ENCODE assay signal across 1 cellular context in genomic region chr6:37171970-37172812, GRCh38.
TF ChIP-seq lines count a peak whose summit lies in the region.

No MANE protein-coding gene starts in this region.

TF ChIP-seq in K562, 482 proteins besides CTCF, POLR2A, EP300 and RAD21 (continued from another document and continues in another):
- TF ChIP-seq CBFB (CRISPR knock-in tag; IDR thresholded peaks at IDR 0.05) (no peak), TAF7 (tag; IDR thresholded peaks at IDR 0.05) (peak; percentile 32), CXXC5 (CRISPR knock-in tag; IDR thresholded peaks at IDR 0.05) (peak; percentile 50), SAFB (IDR thresholded peaks at IDR 0.05; ENCODE audit: borderline replicate concordance, low read depth, low read length) (no peak), SMAD1 (IDR thresholded peaks at IDR 0.05; ENCODE audit: low read depth, low read length, partially characterized antibody) (peak; percentile 0), SMAD4 (CRISPR knock-in tag; conservative IDR thresholded peaks at IDR 0.05) (peak; percentile 93), BHLHE40 (IDR thresholded peaks at IDR 0.05; ENCODE audit: low read length) (peak; percentile 84), SPI1 (IDR thresholded peaks at IDR 0.05; ENCODE audit: borderline replicate concordance, low read depth, low read length) (0 out of 2 replicates have a peak, but pooled peaks have one; percentile 14), HEY1 (CRISPR knock-in tag; IDR thresholded peaks at IDR 0.05; ENCODE audit: borderline replicate concordance) (no peak; the same call in 1 of the 2 replicates), NR2C2 (CRISPR knock-in tag; IDR thresholded peaks at IDR 0.05) (0 out of 2 replicates have a peak, but pooled peaks have one; percentile 20), NR2C2 (tag; IDR thresholded peaks at IDR 0.05) (peak; percentile 71), E4F1 (CRISPR knock-in tag; IDR thresholded peaks at IDR 0.05; ENCODE audit: borderline replicate concordance) (0 out of 2 replicates have a peak, but pooled peaks have one; percentile 66), FOXJ2 (tag; IDR thresholded peaks at IDR 0.05) (peak; percentile 96), RCOR1 (IDR thresholded peaks at IDR 0.05; ENCODE audit: borderline replicate concordance in 1 of 2, low read depth in 2 of 2, low read length in 2 of 2) (peak in 1 of 2 experiments; percentile 58; a peak in 2 of 4 replicates), SRSF1 (IDR thresholded peaks at IDR 0.05; ENCODE audit: low read depth, low read length) (no peak), ERF (CRISPR knock-in tag; IDR thresholded peaks at IDR 0.05) (0 out of 2 replicates have a peak, but pooled peaks have one; percentile 54), SP2 (IDR thresholded peaks at IDR 0.05; ENCODE audit: extremely low read depth, low read depth, low read length, poor library complexity, severe bottlenecking) (no peak), ARID1B (IDR thresholded peaks at IDR 0.05) (peak; percentile 10; the same call in 1 of the 2 replicates), ELF1 (tag; IDR thresholded peaks at IDR 0.05) (peak; percentile 61; the same call in 1 of the 2 replicates), ZC3H11A (IDR thresholded peaks at IDR 0.05; ENCODE audit: low read depth, low read length) (peak; percentile 89), ZNF75A (CRISPR knock-in tag; IDR thresholded peaks at IDR 0.05) (peak; percentile 46; the same call in 1 of the 2 replicates), RERE (CRISPR knock-in tag; IDR thresholded peaks at IDR 0.05; ENCODE audit: borderline replicate concordance) (no peak), KLF13 (tag; IDR thresholded peaks at IDR 0.05; ENCODE audit: borderline replicate concordance, low read depth) (0 out of 2 replicates have a peak, but pooled peaks have one; percentile 40), ZNF224 (CRISPR knock-in tag; IDR thresholded peaks at IDR 0.05) (no peak), ZNF609 (CRISPR knock-in tag; IDR thresholded peaks at IDR 0.05; ENCODE audit: borderline replicate concordance) (0 out of 2 replicates have a peak, but pooled peaks have one; percentile 55), CREM (IDR thresholded peaks at IDR 0.05; ENCODE audit: low read depth) (peak; percentile 57), HIVEP1 (CRISPR knock-in tag; IDR thresholded peaks at IDR 0.05) (no peak), HNRNPUL1 (IDR thresholded peaks at IDR 0.05; ENCODE audit: low read length) (no peak), NFRKB (IDR thresholded peaks at IDR 0.05; ENCODE audit: low read depth) (peak; percentile 68; the same call in 1 of the 2 replicates), CCAR2 (IDR thresholded peaks at IDR 0.05; ENCODE audit: low read depth, low read length) (no peak), MBD2 (IDR thresholded peaks at IDR 0.05; ENCODE audit: borderline replicate concordance, low read depth) (0 out of 2 replicates have a peak, but pooled peaks have one; percentile 3), HDAC1 (IDR thresholded peaks at IDR 0.05) (peak; percentile 35 to 97; a peak in 3 of 4 replicates), ZNF695 (CRISPR knock-in tag; IDR thresholded peaks at IDR 0.05) (0 out of 2 replicates have a peak, but pooled peaks have one; percentile 3)
- TF ChIP-seq, protein P1, sequence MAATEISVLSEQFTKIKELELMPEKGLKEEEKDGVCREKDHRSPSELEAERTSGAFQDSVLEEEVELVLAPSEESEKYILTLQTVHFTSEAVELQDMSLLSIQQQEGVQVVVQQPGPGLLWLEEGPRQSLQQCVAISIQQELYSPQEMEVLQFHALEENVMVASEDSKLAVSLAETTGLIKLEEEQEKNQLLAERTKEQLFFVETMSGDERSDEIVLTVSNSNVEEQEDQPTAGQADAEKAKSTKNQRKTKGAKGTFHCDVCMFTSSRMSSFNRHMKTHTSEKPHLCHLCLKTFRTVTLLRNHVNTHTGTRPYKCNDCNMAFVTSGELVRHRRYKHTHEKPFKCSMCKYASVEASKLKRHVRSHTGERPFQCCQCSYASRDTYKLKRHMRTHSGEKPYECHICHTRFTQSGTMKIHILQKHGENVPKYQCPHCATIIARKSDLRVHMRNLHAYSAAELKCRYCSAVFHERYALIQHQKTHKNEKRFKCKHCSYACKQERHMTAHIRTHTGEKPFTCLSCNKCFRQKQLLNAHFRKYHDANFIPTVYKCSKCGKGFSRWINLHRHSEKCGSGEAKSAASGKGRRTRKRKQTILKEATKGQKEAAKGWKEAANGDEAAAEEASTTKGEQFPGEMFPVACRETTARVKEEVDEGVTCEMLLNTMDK (IDR thresholded peaks at IDR 0.05; ENCODE audit: borderline replicate concordance, insufficient read depth, low read depth, low read length, poor library complexity, severe bottlenecking), result peak; percentile 57
- TF ChIP-seq, protein P2, sequence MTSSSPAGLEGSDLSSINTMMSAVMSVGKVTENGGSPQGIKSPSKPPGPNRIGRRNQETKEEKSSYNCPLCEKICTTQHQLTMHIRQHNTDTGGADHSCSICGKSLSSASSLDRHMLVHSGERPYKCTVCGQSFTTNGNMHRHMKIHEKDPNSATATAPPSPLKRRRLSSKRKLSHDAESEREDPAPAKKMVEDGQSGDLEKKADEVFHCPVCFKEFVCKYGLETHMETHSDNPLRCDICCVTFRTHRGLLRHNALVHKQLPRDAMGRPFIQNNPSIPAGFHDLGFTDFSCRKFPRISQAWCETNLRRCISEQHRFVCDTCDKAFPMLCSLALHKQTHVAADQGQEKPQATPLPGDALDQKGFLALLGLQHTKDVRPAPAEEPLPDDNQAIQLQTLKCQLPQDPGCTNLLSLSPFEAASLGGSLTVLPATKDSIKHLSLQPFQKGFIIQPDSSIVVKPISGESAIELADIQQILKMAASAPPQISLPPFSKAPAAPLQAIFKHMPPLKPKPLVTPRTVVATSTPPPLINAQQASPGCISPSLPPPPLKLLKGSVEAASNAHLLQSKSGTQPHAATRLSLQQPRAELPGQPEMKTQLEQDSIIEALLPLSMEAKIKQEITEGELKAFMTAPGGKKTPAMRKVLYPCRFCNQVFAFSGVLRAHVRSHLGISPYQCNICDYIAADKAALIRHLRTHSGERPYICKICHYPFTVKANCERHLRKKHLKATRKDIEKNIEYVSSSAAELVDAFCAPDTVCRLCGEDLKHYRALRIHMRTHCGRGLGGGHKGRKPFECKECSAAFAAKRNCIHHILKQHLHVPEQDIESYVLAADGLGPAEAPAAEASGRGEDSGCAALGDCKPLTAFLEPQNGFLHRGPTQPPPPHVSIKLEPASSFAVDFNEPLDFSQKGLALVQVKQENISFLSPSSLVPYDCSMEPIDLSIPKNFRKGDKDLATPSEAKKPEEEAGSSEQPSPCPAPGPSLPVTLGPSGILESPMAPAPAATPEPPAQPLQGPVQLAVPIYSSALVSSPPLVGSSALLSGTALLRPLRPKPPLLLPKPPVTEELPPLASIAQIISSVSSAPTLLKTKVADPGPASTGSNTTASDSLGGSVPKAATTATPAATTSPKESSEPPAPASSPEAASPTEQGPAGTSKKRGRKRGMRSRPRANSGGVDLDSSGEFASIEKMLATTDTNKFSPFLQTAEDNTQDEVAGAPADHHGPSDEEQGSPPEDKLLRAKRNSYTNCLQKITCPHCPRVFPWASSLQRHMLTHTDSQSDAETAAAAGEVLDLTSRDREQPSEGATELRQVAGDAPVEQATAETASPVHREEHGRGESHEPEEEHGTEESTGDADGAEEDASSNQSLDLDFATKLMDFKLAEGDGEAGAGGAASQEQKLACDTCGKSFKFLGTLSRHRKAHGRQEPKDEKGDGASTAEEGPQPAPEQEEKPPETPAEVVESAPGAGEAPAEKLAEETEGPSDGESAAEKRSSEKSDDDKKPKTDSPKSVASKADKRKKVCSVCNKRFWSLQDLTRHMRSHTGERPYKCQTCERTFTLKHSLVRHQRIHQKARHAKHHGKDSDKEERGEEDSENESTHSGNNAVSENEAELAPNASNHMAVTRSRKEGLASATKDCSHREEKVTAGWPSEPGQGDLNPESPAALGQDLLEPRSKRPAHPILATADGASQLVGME (CRISPR knock-in tag; IDR thresholded peaks at IDR 0.05), result peak; percentile 76
- TF ChIP-seq, protein P3, sequence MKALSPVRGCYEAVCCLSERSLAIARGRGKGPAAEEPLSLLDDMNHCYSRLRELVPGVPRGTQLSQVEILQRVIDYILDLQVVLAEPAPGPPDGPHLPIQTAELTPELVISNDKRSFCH (CRISPR knock-in tag; IDR thresholded peaks at IDR 0.05), result no peak
- TF ChIP-seq, protein P3 (tag; IDR thresholded peaks at IDR 0.05), result no peak
